9 cellular contexts compared by ENCODE assay signal in genomic region chr1:206930210-206930798, GRCh38. TPM values are rescaled to one million over a fixed set of nuclear protein-coding genes. Genes with fewer than 3 reads are reported as not detected.
A peak's percentile ranks its signal among the peaks of the same experiment; 100 is the strongest.
DNase-seq lines count a peak whose midpoint lies in the region; ATAC-seq, FAIRE-seq and TF ChIP-seq lines count a peak whose summit lies in the region.
"Had no signal": no experiment of that assay in that cellular context is flagged by ENCODE, and none has a peak within 500 bp of the region (broad histone marks: within the 10 kb centered on the region; RNA-seq: fewer than 3 reads in every experiment).

No MANE protein-coding gene starts in this region.

- no peak for TF ChIP-seq POLR2A in Peyer's patch (IDR thresholded peaks at IDR 0.05)

- no peaks in the 10 kb centered on the region for H3K27me3 ChIP-seq in Peyer's patch
- H3K27me3 ChIP-seq in small intestine (ENCODE audit: control insufficient read depth in 2 of 2, insufficient read depth in 2 of 2, low read length in 2 of 2) = no peaks in the 10 kb centered on the region

- peak overlapping the region; percentile 78 for H3K27ac Mint-ChIP-seq in activated CD4-positive, alpha-beta T cell treated with anti-CD3 and anti-CD28 coated beads, Interleukin-2, amount 10 ng/mL, durations not matched to agents 7 days and 5 days

- H3K27me3 Mint-ChIP-seq in activated CD4-positive, alpha-beta T cell treated with anti-CD3 and anti-CD28 coated beads, Interleukin-2, amount 10 ng/mL, durations not matched to agents 7 days and 5 days = no peaks in the 10 kb centered on the region

- no peak overlapping the region for H3K4me3 Mint-ChIP-seq in activated CD4-positive, alpha-beta T cell treated with anti-CD3 and anti-CD28 coated beads, Interleukin-2, amount 10 ng/mL, durations not matched to agents 7 days and 5 days

- 46 to 55% (median 50%) methylated on average over 17 of the region's 17 CpGs for WGBS in small intestine, 3 donors

- no peak for DNase-seq in activated CD4-positive, alpha-beta T cell treated with anti-CD3 and anti-CD28 coated beads, Interleukin-2, amount 10 ng/mL, durations not matched to agents 7 days and 5 days
- no peak for DNase-seq in activated CD4-positive, alpha-beta T cell treated with anti-CD3 and anti-CD28 coated beads, Interleukin-2, amount 50 U/mL, for 4 hours
- DNase-seq in Peyer's patch = peak in 2 of 3 donors; percentile 93 to 94
- DNase-seq in small intestine = peak; percentile 18
- no peak for DNase-seq in GM19240 (ENCODE audit: insufficient read length, low spot score)
- no peak for DNase-seq in AG20443 (ENCODE audit: low spot score)
- DNase-seq in 8988T = no peak

- H3K4me1 ChIP-seq in Peyer's patch = peaks cover 0 to 30% (median 25%) of the 10 kb centered on the region in 4 donors
- peaks cover 4 to 5% of the 10 kb centered on the region in 2 donors for H3K4me1 ChIP-seq in small intestine (ENCODE audit: control insufficient read depth in 2 of 2, insufficient read depth in 1 of 2, low read depth in 1 of 2, low read length in 1 of 2)

- POLR2A ChIA-PET in activated CD4-positive, alpha-beta T cell treated with anti-CD3 and anti-CD28 coated beads, Interleukin-2, amount 10 ng/mL, durations not matched to agents 7 days and 5 days (lab: Charles Lee) = no interaction called here

- TF ChIP-seq CTCF in Peyer's patch (IDR thresholded peaks at IDR 0.05) = no peak

- CTCF ChIA-PET in activated CD4-positive, alpha-beta T cell treated with anti-CD3 and anti-CD28 coated beads, Interleukin-2, amount 10 ng/mL, durations not matched to agents 7 days and 5 days (lab: Charles Lee) = interaction anchor here (0.9 to 3.6 kb wide), 6 partner anchors 15 to 68 kb away, joined by 4 to 13 read pairs (median 4); no protein-coding TSS in a partner anchor

- H3K9me3 ChIP-seq in Peyer's patch = no peaks in the 10 kb centered on the region
- H3K9me3 ChIP-seq in small intestine (ENCODE audit: control insufficient read depth, low read depth) = no peaks in the 10 kb centered on the region

- peaks cover 36% of the 10 kb centered on the region for H3K4me1 Mint-ChIP-seq in activated CD4-positive, alpha-beta T cell treated with anti-CD3 and anti-CD28 coated beads, Interleukin-2, amount 10 ng/mL, durations not matched to agents 7 days and 5 days

- H3K9me3 Mint-ChIP-seq in activated CD4-positive, alpha-beta T cell treated with anti-CD3 and anti-CD28 coated beads, Interleukin-2, amount 10 ng/mL, durations not matched to agents 7 days and 5 days = no peaks in the 10 kb centered on the region

- no peak for FAIRE-seq in small intestine (lab: Jason Lieb, UNC)

- peaks cover 0 to 9% (median 0%) of the 10 kb centered on the region in 3 donors for H3K36me3 ChIP-seq in Peyer's patch
- peaks cover 5 to 12% of the 10 kb centered on the region in 2 donors for H3K36me3 ChIP-seq in small intestine (ENCODE audit: control insufficient read depth in 2 of 2, insufficient read depth in 2 of 2, low read length in 2 of 2)

- ATAC-seq in HG02678 (IDR thresholded peaks at IDR 0.05; ENCODE audit: unreplicated experiment) = peak; percentile 70

- no peaks in the 10 kb centered on the region for H3K36me3 Mint-ChIP-seq in activated CD4-positive, alpha-beta T cell treated with anti-CD3 and anti-CD28 coated beads, Interleukin-2, amount 10 ng/mL, durations not matched to agents 7 days and 5 days (ENCODE audit: low read depth)

- no peak overlapping the region for H3K4me3 ChIP-seq in Peyer's patch
- H3K4me3 ChIP-seq in small intestine (ENCODE audit: low read depth in 1 of 2, low read length in 2 of 2) = no peak overlapping the region

- peak overlapping the region; percentile 20 to 90 (median 56) for H3K27ac ChIP-seq in Peyer's patch
- peak overlapping the region; percentile 55 to 62 for H3K27ac ChIP-seq in small intestine (ENCODE audit: low read depth in 1 of 2, low read length in 1 of 2)

RNA-seq across cellular contexts. Expression of gene FCMR, which starts 8.6 kb away (rescaled TPM):
- total RNA-seq in activated CD4-positive, alpha-beta T cell treated with anti-CD3 and anti-CD28 coated beads, Interleukin-2, amount 10 ng/mL, durations not matched to agents 7 days and 5 days = 100 to 1,000 TPM; 151 to 157 TPM
- 100 to 1,000 TPM in 1 of 4 donors, 1 to 10 TPM in 3; 7.4 to 248 (median 8.6) TPM for total RNA-seq in Peyer's patch
- 1 to 10 TPM; 1.1 to 6.9 (median 2.4) TPM for polyA plus RNA-seq in small intestine

RNA-seq across cellular contexts. Expression of gene PIGR, which starts 16.0 kb away (rescaled TPM):
- not detected for total RNA-seq in activated CD4-positive, alpha-beta T cell treated with anti-CD3 and anti-CD28 coated beads, Interleukin-2, amount 10 ng/mL, durations not matched to agents 7 days and 5 days
- total RNA-seq in Peyer's patch = 1,000 to 10,000 TPM in 3 of 4 donors, 100 to 1,000 TPM in 1; 588 to 3,176 (median 2,192) TPM
- polyA plus RNA-seq in small intestine = 1,000 to 10,000 TPM in 1 of 3 donors, 100 to 1,000 TPM in 2; 381 to 3,013 (median 616) TPM
- total RNA-seq: fibroblast of villous mesenchyme had no signal

RNA-seq across cellular contexts. Expression of gene IL24, which starts 33.1 kb away (rescaled TPM):
- total RNA-seq in activated CD4-positive, alpha-beta T cell treated with anti-CD3 and anti-CD28 coated beads, Interleukin-2, amount 10 ng/mL, durations not matched to agents 7 days and 5 days = not detected
- not detected for total RNA-seq in Peyer's patch
- under 1 TPM in 1 of 3 donors, not detected in 2; 0.24 TPM for polyA plus RNA-seq in small intestine

RNA-seq across cellular contexts. Expression of gene FCAMR, which starts 40.0 kb away (rescaled TPM):
- not detected for total RNA-seq in activated CD4-positive, alpha-beta T cell treated with anti-CD3 and anti-CD28 coated beads, Interleukin-2, amount 10 ng/mL, durations not matched to agents 7 days and 5 days
- 1 to 10 TPM in 1 of 4 donors, under 1 TPM in 2, not detected in 1; 0.85 to 1.5 (median 0.88) TPM for total RNA-seq in Peyer's patch
- 1 to 10 TPM in 1 of 3 donors, under 1 TPM in 2; 0.54 to 4.5 (median 0.67) TPM for polyA plus RNA-seq in small intestine
- total RNA-seq: fibroblast of villous mesenchyme had no signal

Comparison
In these comparisons a context has a peak if more than half of its experiments do, and no peak if none do; other contexts are left out.
1. DNase-seq: peak in Peyer's patch (2 of 3) and small intestine (single experiment); none in activated CD4-positive, alpha-beta T cell treated with anti-CD3 and anti-CD28 coated beads, Interleukin-2, amount 10 ng/mL, durations not matched to agents 7 days and 5 days (single experiment), activated CD4-positive, alpha-beta T cell treated with anti-CD3 and anti-CD28 coated beads, Interleukin-2, amount 50 U/mL, for 4 hours (0 of 2), GM19240 (single experiment), AG20443 (single experiment) and 8988T (single experiment).
2. RNA of gene PIGR, which starts 16.0 kb away (total RNA-seq): 588 to 3,176 TPM in Peyer's patch; not detected in activated CD4-positive, alpha-beta T cell treated with anti-CD3 and anti-CD28 coated beads, Interleukin-2, amount 10 ng/mL, durations not matched to agents 7 days and 5 days; every median in the first group is over 100 times any median in the second.